8 cellular contexts compared by ENCODE assay signal in the genomic region with DNA sequence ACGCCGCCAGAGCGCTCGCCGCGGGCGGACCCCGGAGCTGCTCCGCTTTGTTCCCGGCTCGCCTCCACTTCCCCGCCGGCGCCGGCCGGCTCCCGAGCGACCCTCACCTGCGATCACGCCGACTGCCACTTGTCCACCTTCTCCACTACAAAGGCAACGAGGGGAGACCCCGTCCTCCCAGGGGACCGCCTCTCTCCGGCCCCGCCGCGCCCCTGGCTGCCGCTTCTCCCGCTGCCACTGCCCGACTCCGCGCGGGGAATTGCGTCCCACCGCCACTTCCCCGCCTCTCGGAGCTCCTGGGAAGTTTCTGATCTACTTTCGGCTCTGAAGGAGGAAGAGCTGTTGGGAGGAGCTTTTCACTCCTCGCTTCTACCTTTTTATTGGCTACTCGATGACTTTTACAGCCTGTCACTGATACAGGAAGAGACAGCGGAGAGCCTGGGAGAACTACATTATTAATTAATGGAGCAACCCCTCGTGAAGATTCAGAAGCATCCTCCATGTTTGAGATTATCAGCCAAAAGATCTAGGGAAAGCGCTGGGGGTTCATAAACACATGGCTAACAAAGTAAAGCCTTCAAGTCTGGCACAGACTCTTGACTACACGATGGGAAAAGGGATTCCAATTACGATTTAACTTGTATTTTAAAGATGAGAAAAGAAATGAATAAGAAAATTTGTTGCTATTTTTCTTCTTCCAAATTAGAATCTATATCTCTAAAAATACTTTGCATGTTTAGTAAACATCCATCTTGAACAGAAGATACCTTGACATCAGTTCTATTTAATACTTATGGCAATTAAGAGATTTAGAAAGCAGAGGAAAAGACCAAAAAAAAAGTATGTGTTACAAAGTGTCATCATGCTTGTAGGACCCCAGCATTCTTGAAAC. TPM values are rescaled to one million over a fixed set of nuclear protein-coding genes. Genes with fewer than 3 reads are reported as not detected.
DNase-seq lines count a peak whose midpoint lies in the region; ATAC-seq and TF ChIP-seq lines count a peak whose summit lies in the region.

A gene with protein sequence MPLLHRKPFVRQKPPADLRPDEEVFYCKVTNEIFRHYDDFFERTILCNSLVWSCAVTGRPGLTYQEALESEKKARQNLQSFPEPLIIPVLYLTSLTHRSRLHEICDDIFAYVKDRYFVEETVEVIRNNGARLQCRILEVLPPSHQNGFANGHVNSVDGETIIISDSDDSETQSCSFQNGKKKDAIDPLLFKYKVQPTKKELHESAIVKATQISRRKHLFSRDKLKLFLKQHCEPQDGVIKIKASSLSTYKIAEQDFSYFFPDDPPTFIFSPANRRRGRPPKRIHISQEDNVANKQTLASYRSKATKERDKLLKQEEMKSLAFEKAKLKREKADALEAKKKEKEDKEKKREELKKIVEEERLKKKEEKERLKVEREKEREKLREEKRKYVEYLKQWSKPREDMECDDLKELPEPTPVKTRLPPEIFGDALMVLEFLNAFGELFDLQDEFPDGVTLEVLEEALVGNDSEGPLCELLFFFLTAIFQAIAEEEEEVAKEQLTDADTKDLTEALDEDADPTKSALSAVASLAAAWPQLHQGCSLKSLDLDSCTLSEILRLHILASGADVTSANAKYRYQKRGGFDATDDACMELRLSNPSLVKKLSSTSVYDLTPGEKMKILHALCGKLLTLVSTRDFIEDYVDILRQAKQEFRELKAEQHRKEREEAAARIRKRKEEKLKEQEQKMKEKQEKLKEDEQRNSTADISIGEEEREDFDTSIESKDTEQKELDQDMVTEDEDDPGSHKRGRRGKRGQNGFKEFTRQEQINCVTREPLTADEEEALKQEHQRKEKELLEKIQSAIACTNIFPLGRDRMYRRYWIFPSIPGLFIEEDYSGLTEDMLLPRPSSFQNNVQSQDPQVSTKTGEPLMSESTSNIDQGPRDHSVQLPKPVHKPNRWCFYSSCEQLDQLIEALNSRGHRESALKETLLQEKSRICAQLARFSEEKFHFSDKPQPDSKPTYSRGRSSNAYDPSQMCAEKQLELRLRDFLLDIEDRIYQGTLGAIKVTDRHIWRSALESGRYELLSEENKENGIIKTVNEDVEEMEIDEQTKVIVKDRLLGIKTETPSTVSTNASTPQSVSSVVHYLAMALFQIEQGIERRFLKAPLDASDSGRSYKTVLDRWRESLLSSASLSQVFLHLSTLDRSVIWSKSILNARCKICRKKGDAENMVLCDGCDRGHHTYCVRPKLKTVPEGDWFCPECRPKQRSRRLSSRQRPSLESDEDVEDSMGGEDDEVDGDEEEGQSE (N-terminal part only) (minus strand): TSS at position 330 of the 892 bp plus-strand sequence. CDS start 756 bp downstream, outside the sequence.

- peak within 1 kb of the TSS; percentile 96 for H2BK5ac ChIP-seq in IMR-90 (ENCODE audit: low read depth, low read length, poor library complexity, severe bottlenecking)

- H2BK15ac ChIP-seq in IMR-90 (ENCODE audit: low read depth, low read length) = peak within 1 kb of the TSS; percentile 77; the same call in 1 of the 3 replicates

- no peak within 1 kb of the TSS for H2AK5ac ChIP-seq in IMR-90 (ENCODE audit: low read depth, low read length)

- peak within 1 kb of the TSS; percentile 80; the same call in 1 of the 2 replicates for H4K5ac ChIP-seq in IMR-90 (ENCODE audit: low read depth, low read length)

- H3K36me3 ChIP-seq in IMR-90 (ENCODE audit: control insufficient read depth, insufficient read depth, low read length) (peaks cover 2% of the 10 kb centered on the region; the same call in 1 of the 2 replicates), OCI-LY7 (ENCODE audit: insufficient read depth, low read length) (peaks cover 28% of the 10 kb centered on the region), mucosa of stomach (ENCODE audit: control insufficient read depth, insufficient read depth, low read length) (no peaks in the 10 kb centered on the region)

- 0 out of 2 replicates have a peak, but pooled peaks have one; percentile 8 for TF ChIP-seq CTCF in IMR-90 (conservative IDR thresholded peaks at IDR 0.05; ENCODE audit: low read depth, low read length)
- no peak for TF ChIP-seq CTCF in OCI-LY7 (conservative IDR thresholded peaks at IDR 0.05; ENCODE audit: low read length)

- ATAC-seq in GM21526 (IDR thresholded peaks at IDR 0.05; ENCODE audit: low FRiP score, unreplicated experiment) (peak; percentile 34), IMR-90 (ENCODE audit: low read depth) (peak; percentile 81), esophagus mucosa (peak; percentile 73)
- peak; percentile 47 for ATAC-seq in stimulated activated memory B cell treated with anti-CD40 and anti-IgM and Interleukin-4, amounts not matched to agents 10 μg/mL and 1 μg/mL and 100 μg/mL, for 72 hours

- peak within 1 kb of the TSS; percentile 89 for H3K4me2 ChIP-seq in IMR-90 (ENCODE audit: low read depth, low read length)
- H3K4me2 ChIP-seq in OCI-LY7 (ENCODE audit: low read length) = peak within 1 kb of the TSS; percentile 99

- H3K9me3 ChIP-seq in IMR-90 (ENCODE audit: control insufficient read depth, insufficient read depth, low read length) (no peaks in the 10 kb centered on the region), OCI-LY7 (ENCODE audit: low read length) (no peaks in the 10 kb centered on the region), mucosa of stomach (ENCODE audit: control insufficient read depth, low read length) (no peaks in the 10 kb centered on the region)

- peak within 1 kb of the TSS; percentile 75; the same call in 1 of the 2 replicates for H2BK20ac ChIP-seq in IMR-90 (ENCODE audit: low read depth, low read length)

- 0% methylated on average over 8 of the region's 46 CpGs; no CpG with 5 or more reads in 1 of the 2 experiments for WGBS in IMR-90 (ENCODE audit: extremely low coverage in 2 of 2, insufficient read length in 1 of 2), 2 experiments

- peaks cover 46% of the 10 kb centered on the region for H3K79me2 ChIP-seq in OCI-LY7 (ENCODE audit: insufficient read depth, low read depth, low read length)

- H3K27me3 Mint-ChIP-seq in stimulated activated memory B cell treated with anti-CD40 and anti-IgM and Interleukin-4, amounts not matched to agents 10 μg/mL and 1 μg/mL and 100 μg/mL, for 72 hours = no peaks in the 10 kb centered on the region

- DNase-seq in DMS114 treated with DMSO at 0.1 percent for 48 hours (lab: John Stamatoyannopoulos, UW; ENCODE audit: unreplicated experiment) = peak; percentile 84
- DNase-seq in IMR-90 = peak; percentile 91
- DNase-seq in OCI-LY7 (ENCODE audit: low spot score) = peak; percentile 82
- DNase-seq in activated T-cell treated with anti-CD3 and anti-CD28 coated beads, Interleukin-2, amount 50 U/mL, for 1 hour = peak; percentile 62

- H2AK9ac ChIP-seq in IMR-90 (replicated peaks; ENCODE audit: low read depth, low read length, poor library complexity) = peak within 1 kb of the TSS; percentile 99

- H3K4me1 Mint-ChIP-seq in stimulated activated memory B cell treated with anti-CD40 and anti-IgM and Interleukin-4, amounts not matched to agents 10 μg/mL and 1 μg/mL and 100 μg/mL, for 72 hours = peaks cover 18% of the 10 kb centered on the region

- intact Hi-C loops in IMR-90 (cut with micrococcal nuclease) (loop anchor here (1.0 to 10.0 kb wide), 3 partner anchors 107 to 540 kb away; a partner anchor contains a TSS), OCI-LY7 (cut with micrococcal nuclease; ENCODE audit: unreplicated experiment) (loop anchor here (10.0 kb wide), 1 partner anchor 410 kb away; no protein-coding TSS in a partner anchor)

- peak within 1 kb of the TSS; percentile 93 for H3K27ac Mint-ChIP-seq in stimulated activated memory B cell treated with anti-CD40 and anti-IgM and Interleukin-4, amounts not matched to agents 10 μg/mL and 1 μg/mL and 100 μg/mL, for 72 hours

- no peaks in the 10 kb centered on the region for H3K9me2 ChIP-seq in OCI-LY7 (ENCODE audit: insufficient read depth, low read length)

- H3K9me1 ChIP-seq in IMR-90 (ENCODE audit: insufficient read depth, low read length) = no peaks in the 10 kb centered on the region; the same call in 1 of the 2 replicates

- CTCF ChIA-PET in IMR-90 (lab: Yijun Ruan, JAX) (interaction anchor here (1.4 kb wide), 1 partner anchor 105 kb away, joined by 3 read pairs; no protein-coding TSS in a partner anchor), OCI-LY7 (lab: Charles Lee; ENCODE audit: unreplicated experiment) (no interaction called here)

- no peaks in the 10 kb centered on the region for H3K27me3 ChIP-seq in IMR-90 (ENCODE audit: control insufficient read depth, insufficient read depth, low read length)
- no peaks in the 10 kb centered on the region for H3K27me3 ChIP-seq in mucosa of stomach (ENCODE audit: control insufficient read depth, insufficient read depth, low read length)

- peak within 1 kb of the TSS; percentile 97 for H3K23ac ChIP-seq in IMR-90 (ENCODE audit: low read depth, low read length)

- BruUV-seq in IMR-90 (replicated peaks; lab: Mats Ljungman, UMichigan) (TSS peak; percentile 50), OCI-LY7 (replicated peaks; lab: Mats Ljungman, UMichigan) (TSS peak; percentile 92)

- H3K4me3 ChIP-seq in IMR-90 (ENCODE audit: insufficient read depth, low read depth, low read length) (peak within 1 kb of the TSS; percentile 96), OCI-LY7 (ENCODE audit: low read depth, low read length, poor library complexity, severe bottlenecking) (peak within 1 kb of the TSS; percentile 99), mucosa of stomach (ENCODE audit: low read length) (peak within 1 kb of the TSS; percentile 90)

- H3K9me3 Mint-ChIP-seq in stimulated activated memory B cell treated with anti-CD40 and anti-IgM and Interleukin-4, amounts not matched to agents 10 μg/mL and 1 μg/mL and 100 μg/mL, for 72 hours = no peaks in the 10 kb centered on the region

- H3K18ac ChIP-seq in IMR-90 (ENCODE audit: low read depth, low read length) = peak within 1 kb of the TSS; percentile 67; the same call in 1 of the 2 replicates

- H3K4ac ChIP-seq in IMR-90 (ENCODE audit: low read depth, low read length) = peak within 1 kb of the TSS; percentile 92

- in situ Hi-C loops in IMR-90 (cut with MboI; ENCODE audit: low sequenced_read_pairs) = no loop called here

- H3K36me3 Mint-ChIP-seq in stimulated activated memory B cell treated with anti-CD40 and anti-IgM and Interleukin-4, amounts not matched to agents 10 μg/mL and 1 μg/mL and 100 μg/mL, for 72 hours = no peaks in the 10 kb centered on the region

- peak within 1 kb of the TSS; percentile 50 to 96 for H4K8ac ChIP-seq in IMR-90 (ENCODE audit: low read depth in 2 of 2, low read length in 2 of 2)

- H3K27ac ChIP-seq in IMR-90 (ENCODE audit: insufficient read depth, low read length) = peak within 1 kb of the TSS; percentile 97
- H3K27ac ChIP-seq in OCI-LY7 (ENCODE audit: low read depth, low read length, poor library complexity, severe bottlenecking) = peak within 1 kb of the TSS; percentile 95

- TF ChIP-seq POLR2A in IMR-90 (IDR thresholded peaks at IDR 0.05; ENCODE audit: low read depth, low read length) = peak; percentile 91

- dilution Hi-C loops in IMR-90 (cut with HindIII; ENCODE audit: low sequenced_read_pairs, unreplicated experiment) = no loop called here

- peak within 1 kb of the TSS; percentile 96 for H3K14ac ChIP-seq in IMR-90 (replicated peaks; ENCODE audit: low read depth, low read length)

- H3K9ac ChIP-seq in IMR-90 (ENCODE audit: low read depth, low read length) (peak within 1 kb of the TSS; percentile 95), mucosa of stomach (ENCODE audit: low read length) (peak within 1 kb of the TSS; percentile 97)

- POLR2A ChIA-PET in IMR-90 (lab: Charles Lee; ENCODE audit: unreplicated experiment) = no interaction called here
- POLR2A ChIA-PET in OCI-LY7 (lab: Charles Lee) = interaction anchor here (0.6 to 1.0 kb wide), 5 partner anchors 19 to 173 kb away, joined by 3 to 5 read pairs (median 3); no protein-coding TSS in a partner anchor

- peak within 1 kb of the TSS; percentile 53; the same call in 1 of the 2 replicates for H4K91ac ChIP-seq in IMR-90 (ENCODE audit: insufficient read depth, low read depth, low read length)

- H3K79me1 ChIP-seq in IMR-90 (ENCODE audit: low read depth in 1 of 2, low read length in 2 of 2) = peaks cover 8 to 17% of the 10 kb centered on the region in 2 experiments

- H4K20me1 ChIP-seq in IMR-90 (ENCODE audit: insufficient read depth, low read length) = peaks cover 6% of the 10 kb centered on the region
- H4K20me1 ChIP-seq in OCI-LY7 (ENCODE audit: insufficient read depth, low read length) = peaks cover 13% of the 10 kb centered on the region; the same call in 1 of the 2 replicates

- H3K4me3 Mint-ChIP-seq in stimulated activated memory B cell treated with anti-CD40 and anti-IgM and Interleukin-4, amounts not matched to agents 10 μg/mL and 1 μg/mL and 100 μg/mL, for 72 hours = peak within 1 kb of the TSS; percentile 100

- H3K4me1 ChIP-seq in IMR-90 (ENCODE audit: control insufficient read depth, insufficient read depth, low read length) (peaks cover 2% of the 10 kb centered on the region; the same call in 1 of the 2 replicates), OCI-LY7 (ENCODE audit: insufficient read depth, low read length, poor library complexity, severe bottlenecking) (peaks cover 22% of the 10 kb centered on the region), mucosa of stomach (ENCODE audit: control insufficient read depth, insufficient read depth, low read length) (no peaks in the 10 kb centered on the region)

- TF ChIP-seq RAD21 in IMR-90 (IDR thresholded peaks at IDR 0.05; ENCODE audit: low read length) = peak; percentile 9; the same call in 1 of the 2 replicates

- H3K56ac ChIP-seq in IMR-90 (ENCODE audit: extremely low read depth, insufficient read depth, low read length) = peak within 1 kb of the TSS; percentile 95

- peak within 1 kb of the TSS; percentile 78; the same call in 1 of the 2 replicates for H2BK120ac ChIP-seq in IMR-90 (ENCODE audit: low read depth, low read length)

- H2AFZ ChIP-seq in IMR-90 (replicated peaks; ENCODE audit: low read length, poor library complexity) = peak within 1 kb of the TSS; percentile 98
- peak within 1 kb of the TSS; percentile 73 for H2AFZ ChIP-seq in OCI-LY7 (ENCODE audit: low read length)

RNA-seq across cellular contexts. Expression of the gene that starts here (rescaled TPM):
- total RNA-seq in IMR-90 (2012; rRNA removed) (23.8 and 43.6 TPM in 2 replicates), OCI-LY7 (2022) (58.6 and 58.7 TPM in 2 replicates), esophagus mucosa (34.6 TPM)
- polyA plus RNA-seq in IMR-90 (2012; rRNA removed) = 15.3 and 17.1 TPM in 2 replicates
- 2.1 and 2.6 TPM in 2 replicates for polyA plus RNA-seq in IMR-90 (2012; cell fraction: cytosol; rRNA removed)
- polyA plus RNA-seq in IMR-90 (2012; cell fraction: nucleus; rRNA removed; ENCODE audit: low replicate concordance) = 3.1 and 27.1 TPM in 2 replicates
- total RNA-seq in OCI-LY7 (2014; rRNA removed; shearing (Covaris generic)) = 39.6 and 42.2 TPM in 2 replicates

Comparison
In these comparisons a context has a peak if more than half of its experiments do, and no peak if none do; other contexts are left out.
1. Peak in every context shown above with its lines: DNase-seq, ATAC-seq, H3K4me3 ChIP-seq and H3K27ac ChIP-seq.